ENCODE assay signal across 10 cellular contexts in genomic region chr16:4298761-4299522, GRCh38. TPM values are rescaled to one million over a fixed set of nuclear protein-coding genes. Genes with fewer than 3 reads are reported as not detected.
DNase-seq lines count a peak whose midpoint lies in the region; ATAC-seq and TF ChIP-seq lines count a peak whose summit lies in the region.
"Had no signal": no experiment of that assay in that cellular context is flagged by ENCODE, and none has a peak within 500 bp of the region (broad histone marks: within the 10 kb centered on the region; RNA-seq: fewer than 3 reads in every experiment).

No MANE protein-coding gene starts in this region.

- H3K4ac ChIP-seq in mesenchymal stem cell (ENCODE audit: low read depth in 1 of 2, low read length in 2 of 2) = peak overlapping the region; percentile 82 to 83

- H3K27me3 ChIP-seq in A673 (replicated peaks; ENCODE audit: insufficient read depth, low read depth, low read length, poor library complexity) (no peaks in the 10 kb centered on the region), MG63 (no peaks in the 10 kb centered on the region), mesenchymal stem cell (ENCODE audit: control insufficient read depth in 1 of 2, insufficient read depth in 1 of 2, low read length in 2 of 2) (no peaks in the 10 kb centered on the region)

- H4K91ac ChIP-seq in mesenchymal stem cell (ENCODE audit: low read length) = peak overlapping the region; percentile 93

- H2BK12ac ChIP-seq in mesenchymal stem cell (ENCODE audit: low read length in 2 of 2) = peak overlapping the region; percentile 89 to 94

- H3K4me1 ChIP-seq in A673 (ENCODE audit: insufficient read depth, low read length, poor library complexity, severe bottlenecking) = peaks cover 13% of the 10 kb centered on the region
- peaks cover 20% of the 10 kb centered on the region for H3K4me1 ChIP-seq in mesenchymal stem cell (ENCODE audit: control insufficient read depth, insufficient read depth, low read depth, low read length)

- no peak for ATAC-seq in HG02870 (IDR thresholded peaks at IDR 0.05; ENCODE audit: unreplicated experiment)

- peak overlapping the region; percentile 91 for H4K8ac ChIP-seq in mesenchymal stem cell (ENCODE audit: low read length)

- H2BK5ac ChIP-seq in mesenchymal stem cell (ENCODE audit: low read depth, low read length, poor library complexity, severe bottlenecking) = peak overlapping the region; percentile 95

- H3K4me3 ChIP-seq in A673 (ENCODE audit: low read depth, low read length, poor library complexity, severe bottlenecking) = no peak overlapping the region
- peak overlapping the region; percentile 11; the same call in 1 of the 2 replicates for H3K4me3 ChIP-seq in MG63
- peak overlapping the region in 1 of 2 experiments; percentile 60 for H3K4me3 ChIP-seq in mesenchymal stem cell (ENCODE audit: insufficient read depth in 1 of 2, low read depth in 1 of 2, low read length in 2 of 2)

- no peaks in the 10 kb centered on the region for H3K36me3 ChIP-seq in A673 (ENCODE audit: insufficient read depth, low read length, poor library complexity, severe bottlenecking)
- peaks cover 19% of the 10 kb centered on the region for H3K36me3 ChIP-seq in MG63
- H3K36me3 ChIP-seq in mesenchymal stem cell (ENCODE audit: control insufficient read depth in 1 of 2, insufficient read depth in 2 of 2, low read depth in 1 of 2, low read length in 2 of 2) = peaks cover 0 to 9% of the 10 kb centered on the region in 2 experiments

- peak overlapping the region; percentile 84 for H2BK15ac ChIP-seq in mesenchymal stem cell (ENCODE audit: low read depth, poor library complexity, severe bottlenecking)

- no TSS peak for BruUV-seq in A673 (replicated peaks; lab: Mats Ljungman, UMichigan)

- intact Hi-C loops in A673 (cut with micrococcal nuclease; ENCODE audit: unreplicated experiment) = no loop called here

- peak overlapping the region; percentile 45 for H3K4me2 ChIP-seq in mesenchymal stem cell (ENCODE audit: low read length, poor library complexity, severe bottlenecking)

- H3K14ac ChIP-seq in mesenchymal stem cell (ENCODE audit: low read length in 2 of 2) = no peak overlapping the region

- peak overlapping the region; percentile 70 for H3K9ac ChIP-seq in mesenchymal stem cell (ENCODE audit: low read length)

- peak overlapping the region; percentile 94 to 99 for H3K18ac ChIP-seq in mesenchymal stem cell (ENCODE audit: low read depth in 1 of 2, low read length in 2 of 2)

- H2AFZ ChIP-seq in mesenchymal stem cell (ENCODE audit: low read depth, low read length) = peak overlapping the region; percentile 39

- peak; percentile 63 for DNase-seq in A673 (ENCODE audit: low spot score)
- peak; percentile 99 for DNase-seq in MG63
- peak; percentile 65 for DNase-seq in ecto neural progenitor cell (ENCODE audit: low spot score)
- DNase-seq in mesenchymal stem cell = peak; percentile 90
- no peak for DNase-seq in NCI-H2081 (lab: John Stamatoyannopoulos, UW)
- no peak for DNase-seq in GM10266 (ENCODE audit: extremely low spot score)
- DNase-seq in T-helper 1 cell = no peak

- H3K23ac ChIP-seq in mesenchymal stem cell (ENCODE audit: low read length in 2 of 2) = peak overlapping the region in 1 of 2 experiments; percentile 59

- no peak for TF ChIP-seq CTCF in A673 (conservative IDR thresholded peaks at IDR 0.05; ENCODE audit: low read depth, low read length)
- no peak for TF ChIP-seq CTCF in GM10266 (IDR thresholded peaks at IDR 0.05; ENCODE audit: control insufficient read depth, insufficient read depth, low read depth, missing control alignments)

- H2BK120ac ChIP-seq in mesenchymal stem cell (ENCODE audit: low read depth, low read length) = peak overlapping the region; percentile 93

- H2AK5ac ChIP-seq in mesenchymal stem cell (ENCODE audit: low read length, severe bottlenecking) = peak overlapping the region; percentile 96

- H3K27ac ChIP-seq in A673 (ENCODE audit: low read depth, low read length, poor library complexity, severe bottlenecking) (peak overlapping the region; percentile 49), mesenchymal stem cell (ENCODE audit: low read length, poor library complexity, severe bottlenecking) (peak overlapping the region; percentile 99)
- H3K27ac ChIP-seq: C4-2B had no signal

- CTCF ChIA-PET in A673 (lab: Charles Lee) = interaction anchor here (0.7 kb wide), 1 partner anchor 250 kb away, joined by 7 read pairs; no protein-coding TSS in a partner anchor

- peaks cover 11% of the 10 kb centered on the region for H3K79me1 ChIP-seq in mesenchymal stem cell (replicated peaks; ENCODE audit: low read length, poor library complexity, severe bottlenecking)

- WGBS in mesenchymal stem cell = 20% methylated on average over 15 of the region's 15 CpGs

- POLR2A ChIA-PET in A673 (lab: Charles Lee; ENCODE audit: low non-redundant PET) = no interaction called here

- no peaks in the 10 kb centered on the region for H3K9me3 ChIP-seq in A673 (ENCODE audit: low read depth, low read length, poor library complexity, severe bottlenecking)
- no peaks in the 10 kb centered on the region for H3K9me3 ChIP-seq in MG63
- no peaks in the 10 kb centered on the region for H3K9me3 ChIP-seq in mesenchymal stem cell (ENCODE audit: control insufficient read depth, low read length)

RNA-seq across cellular contexts. Expression of gene GLIS2, which starts 16.9 kb away (rescaled TPM):
- total RNA-seq in A673 (2021) = 10.6 and 15.4 TPM in 2 replicates
- 0.22 and 2.1 TPM in 2 replicates for total RNA-seq in MG63 (2014; rRNA removed; shearing (Covaris generic); ENCODE audit: low replicate concordance)
- polyA plus RNA-seq in mesenchymal stem cell (2013, experiment 1 of 2) = 20.9 TPM
- polyA plus RNA-seq in mesenchymal stem cell (2013, experiment 2 of 2) = 19.9 TPM
- polyA plus RNA-seq: IgD-negative memory B cell had no signal

RNA-seq across cellular contexts. Expression of gene TFAP4, which starts 26.1 kb away (rescaled TPM):
- 41.5 and 42.4 TPM in 2 replicates for total RNA-seq in A673 (2021)
- total RNA-seq in MG63 (2014; rRNA removed; shearing (Covaris generic); ENCODE audit: low replicate concordance) = 28.5 and 42.2 TPM in 2 replicates
- 6.0 TPM for polyA plus RNA-seq in mesenchymal stem cell (2013, experiment 1 of 2)
- 5.8 TPM for polyA plus RNA-seq in mesenchymal stem cell (2013, experiment 2 of 2)

RNA-seq across cellular contexts. Expression of gene PAM16, which starts 52.2 kb away (rescaled TPM):
- total RNA-seq in A673 (2021) = 89.7 and 90.3 TPM in 2 replicates
- 84.1 and 105 TPM in 2 replicates for total RNA-seq in MG63 (2014; rRNA removed; shearing (Covaris generic); ENCODE audit: low replicate concordance)
- polyA plus RNA-seq in mesenchymal stem cell (2013, experiment 1 of 2) = 39.3 TPM
- 43.3 TPM for polyA plus RNA-seq in mesenchymal stem cell (2013, experiment 2 of 2)

RNA-seq across cellular contexts. Expression of gene SRL, which starts 57.1 kb away (rescaled TPM):
- total RNA-seq in A673 (2021) = 0.11 TPM in 1 of 2 replicates, not detected in the other
- total RNA-seq in MG63 (2014; rRNA removed; shearing (Covaris generic); ENCODE audit: low replicate concordance) = 0.03 TPM in 1 of 2 replicates, not detected in the other
- not detected for polyA plus RNA-seq in mesenchymal stem cell (2013, experiment 1 of 2)
- not detected for polyA plus RNA-seq in mesenchymal stem cell (2013, experiment 2 of 2)
- polyA plus RNA-seq: IgD-negative memory B cell had no signal

Comparison
In these comparisons a context has a peak if more than half of its experiments do, and no peak if none do; other contexts are left out.
1. DNase-seq: peak in A673 (single experiment), MG63 (single experiment), ecto neural progenitor cell (single experiment) and mesenchymal stem cell (single experiment); none in NCI-H2081 (0 of 2), GM10266 (single experiment) and T-helper 1 cell (0 of 5).